ENCODE assay signal across 13 cellular contexts in genomic region chrX:78124304-78124703, GRCh38. TPM values are rescaled to one million over a fixed set of nuclear protein-coding genes. Genes with fewer than 3 reads are reported as not detected.
A peak's percentile ranks its signal among the peaks of the same experiment; 100 is the strongest.
DNase-seq lines count a peak whose midpoint lies in the region; ATAC-seq and TF ChIP-seq lines count a peak whose summit lies in the region.
"Had no signal": no experiment of that assay in that cellular context is flagged by ENCODE, and none has a peak within 500 bp of the region (broad histone marks: within the 10 kb centered on the region; RNA-seq: fewer than 3 reads in every experiment).

No MANE protein-coding gene starts in this region.

- H3K4me1 ChIP-seq in A673 (ENCODE audit: insufficient read depth, low read length, poor library complexity, severe bottlenecking): no peaks in the 10 kb centered on the region
- H3K4me1 ChIP-seq in CD8-positive, alpha-beta memory T cell (ENCODE audit: insufficient read depth, low read length): no peaks in the 10 kb centered on the region
- H3K4me1 ChIP-seq: right atrium auricular region had no signal

- H3K4me1 Mint-ChIP-seq in CD8-positive, alpha-beta memory T cell: peaks cover 0 to 39% (median 8%) of the 10 kb centered on the region in 3 donors
- H3K4me1 Mint-ChIP-seq in nephron progenitor cell: no peaks in the 10 kb centered on the region

- TF ChIP-seq CTCF in A673 (conservative IDR thresholded peaks at IDR 0.05; ENCODE audit: low read depth, low read length) (peak; percentile 48), NB4 (IDR thresholded peaks at IDR 0.05; ENCODE audit: low read depth, low read length) (no peak), epithelial cell of proximal tubule (conservative IDR thresholded peaks at IDR 0.05; ENCODE audit: low read depth, low read length) (peak; percentile 40), nephron progenitor cell (IDR thresholded peaks at IDR 0.05) (no peak)

- CTCF ChIA-PET in A673 (lab: Charles Lee): no interaction called here
- CTCF ChIA-PET in CD8-positive, alpha-beta memory T cell (lab: Charles Lee): no interaction called here

- peak overlapping the region in 6 of 8 donors; percentile 11 to 74 (median 54) for H3K27ac Mint-ChIP-seq in CD8-positive, alpha-beta memory T cell
- no peak overlapping the region for H3K27ac Mint-ChIP-seq in nephron progenitor cell

- H3K27me3 ChIP-seq in A673 (replicated peaks; ENCODE audit: insufficient read depth, low read depth, low read length, poor library complexity): no peaks in the 10 kb centered on the region
- no peaks in the 10 kb centered on the region for H3K27me3 ChIP-seq in CD8-positive, alpha-beta memory T cell (ENCODE audit: insufficient read depth, low read length, poor library complexity, severe bottlenecking)
- H3K27me3 ChIP-seq: right atrium auricular region had no signal

- BruUV-seq in A673 (replicated peaks; lab: Mats Ljungman, UMichigan): no TSS peak

- TF ChIP-seq POLR2A in NB4 (IDR thresholded peaks at IDR 0.05; ENCODE audit: extremely low read depth, insufficient read length): no peak

- H3K36me3 Mint-ChIP-seq in CD8-positive, alpha-beta memory T cell: peaks cover 0 to 81% (median 8%) of the 10 kb centered on the region in 3 donors
- peaks cover 56% of the 10 kb centered on the region for H3K36me3 Mint-ChIP-seq in nephron progenitor cell (ENCODE audit: low read depth)

- H3K27ac ChIP-seq in A673 (ENCODE audit: low read depth, low read length, poor library complexity, severe bottlenecking): no peak overlapping the region
- H3K27ac ChIP-seq in CD8-positive, alpha-beta memory T cell (ENCODE audit: low read depth, low read length): no peak overlapping the region
- H3K27ac ChIP-seq: right atrium auricular region had no signal

- POLR2A ChIA-PET in A673 (lab: Charles Lee; ENCODE audit: low non-redundant PET): no interaction called here
- POLR2A ChIA-PET in CD8-positive, alpha-beta memory T cell (lab: Charles Lee): interaction anchor here (1.2 kb wide), 1 partner anchor 15 kb away, joined by 3 read pairs; the partner anchor contains the start of gene TAF9B

- peaks cover 84% of the 10 kb centered on the region for H3K36me3 ChIP-seq in A673 (ENCODE audit: insufficient read depth, low read length, poor library complexity, severe bottlenecking)
- H3K36me3 ChIP-seq in CD8-positive, alpha-beta memory T cell (ENCODE audit: insufficient read depth, low read length): peaks cover 36% of the 10 kb centered on the region

- no peak for ATAC-seq in HG03045 (IDR thresholded peaks at IDR 0.05; ENCODE audit: unreplicated experiment)

- no peaks in the 10 kb centered on the region for H3K9me3 Mint-ChIP-seq in CD8-positive, alpha-beta memory T cell
- peaks cover 34% of the 10 kb centered on the region for H3K9me3 Mint-ChIP-seq in nephron progenitor cell
- H3K9me3 Mint-ChIP-seq: immature natural killer cell had no signal

- DNase-seq in A673 (ENCODE audit: low spot score) (peak; percentile 37), NB4 (ENCODE audit: low read depth) (peak; percentile 42), epithelial cell of proximal tubule (ENCODE audit: low read depth) (no peak), nephron progenitor cell (no peak), SHP77 treated with DMSO at 0.1 percent for 48 hours (lab: John Stamatoyannopoulos, UW) (no peak)
- DNase-seq in CD8-positive, alpha-beta memory T cell: no peak
- no peak for DNase-seq in stimulated activated CD8-positive, alpha-beta memory T cell treated with anti-CD3 and anti-CD28 coated beads, Interleukin-4, amount 100 ng/mL, for 48 hours
- DNase-seq: activated T-cell treated with anti-CD3 and anti-CD28 coated beads for 4 hours, GDM1, immature natural killer cell, SHP77 had no signal

- no peak overlapping the region for H3K4me3 Mint-ChIP-seq in CD8-positive, alpha-beta memory T cell
- no peak overlapping the region for H3K4me3 Mint-ChIP-seq in nephron progenitor cell
- H3K4me3 Mint-ChIP-seq: immature natural killer cell had no signal

- H3K9me3 ChIP-seq in A673 (ENCODE audit: low read depth, low read length, poor library complexity, severe bottlenecking): no peaks in the 10 kb centered on the region
- no peaks in the 10 kb centered on the region for H3K9me3 ChIP-seq in CD8-positive, alpha-beta memory T cell (ENCODE audit: low read length)
- H3K9me3 ChIP-seq: right atrium auricular region had no signal

- peaks cover 0 to 3% of the 10 kb centered on the region in 2 donors for H3K27me3 Mint-ChIP-seq in CD8-positive, alpha-beta memory T cell
- no peaks in the 10 kb centered on the region for H3K27me3 Mint-ChIP-seq in nephron progenitor cell (ENCODE audit: low read depth, poor library complexity)

- intact Hi-C loops in A673 (cut with micrococcal nuclease; ENCODE audit: unreplicated experiment): loop anchor here (10.0 kb wide), 1 partner anchor 430 kb away; no protein-coding TSS in a partner anchor

- H3K4me3 ChIP-seq in A673 (ENCODE audit: low read depth, low read length, poor library complexity, severe bottlenecking) (no peak overlapping the region), NB4 (ENCODE audit: low read depth, low read length) (no peak overlapping the region), epithelial cell of proximal tubule (ENCODE audit: low read depth, low read length) (no peak overlapping the region)
- H3K4me3 ChIP-seq in CD8-positive, alpha-beta memory T cell (ENCODE audit: low read length): no peak overlapping the region
- H3K4me3 ChIP-seq: right atrium auricular region had no signal

RNA-seq across cellular contexts. Expression of gene TAF9B, which starts 15.1 kb away (rescaled TPM):
- total RNA-seq in A673 (2021) (40.7 and 41.6 TPM in 2 replicates), epithelial cell of proximal tubule (18.6 and 65.7 TPM in 2 replicates)
- total RNA-seq in CD8-positive, alpha-beta memory T cell: 10 to 100 TPM; 27.7 to 32.1 TPM
- 21.0 TPM for polyA plus RNA-seq in CD8-positive, alpha-beta memory T cell

RNA-seq across cellular contexts. Expression of gene PGK1, which starts 20.3 kb away (rescaled TPM):
- 432 and 438 TPM in 2 replicates for total RNA-seq in A673 (2021)
- 100 to 1,000 TPM; 665 to 680 TPM for total RNA-seq in CD8-positive, alpha-beta memory T cell
- polyA plus RNA-seq in CD8-positive, alpha-beta memory T cell: 454 TPM
- total RNA-seq in epithelial cell of proximal tubule: 323 and 729 TPM in 2 replicates

Comparison
In these comparisons a context has a peak if more than half of its experiments do, and no peak if none do; other contexts are left out.
1. DNase-seq: peak in A673 (single experiment) and NB4 (single experiment); none in CD8-positive, alpha-beta memory T cell (0 of 5), epithelial cell of proximal tubule (single experiment), nephron progenitor cell (single experiment), SHP77 treated with DMSO at 0.1 percent for 48 hours (single experiment) and stimulated activated CD8-positive, alpha-beta memory T cell treated with anti-CD3 and anti-CD28 coated beads, Interleukin-4, amount 100 ng/mL, for 48 hours (single experiment).
2. CTCF ChIP-seq: peak in A673 (single experiment) and epithelial cell of proximal tubule (single experiment); none in NB4 (single experiment) and nephron progenitor cell (single experiment).